ENCODE assay signal across 8 cellular contexts in the genomic region with DNA sequence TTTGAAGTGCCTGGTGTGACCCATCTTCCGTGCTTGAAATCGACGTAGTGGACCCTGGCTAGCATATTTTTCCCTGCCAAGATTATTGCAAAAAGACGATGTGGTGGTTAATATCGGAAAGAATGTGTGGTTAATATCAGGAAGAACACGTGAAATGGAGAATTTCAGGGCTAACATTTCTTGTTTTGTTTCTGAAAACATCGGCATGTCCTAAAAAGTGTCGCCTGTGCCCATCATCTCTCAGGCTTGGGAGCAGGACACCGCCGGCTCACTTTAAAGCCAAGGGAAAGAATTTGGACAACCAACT. TPM values are rescaled to one million over a fixed set of nuclear protein-coding genes. Genes with fewer than 3 reads are reported as not detected.
DNase-seq lines count a peak whose midpoint lies in the region; TF ChIP-seq lines count a peak whose summit lies in the region.

No MANE protein-coding gene starts in this region.

- TF ChIP-seq CTCF in VCaP (conservative IDR thresholded peaks at IDR 0.05) (no peak), fibroblast of villous mesenchyme (IDR thresholded peaks at IDR 0.05; ENCODE audit: insufficient read depth, low read depth, low read length) (no peak)

- H2AFZ ChIP-seq in GM23248 = peak overlapping the region; percentile 61

- H3K27ac ChIP-seq in GM23248 = 0 out of 2 replicates have a peak overlapping the region, but pooled peaks have one; percentile 69
- H3K27ac ChIP-seq in VCaP = peak overlapping the region; percentile 91
- H3K27ac ChIP-seq in skeletal muscle tissue (ENCODE audit: low read depth, low read length) = peak overlapping the region; percentile 96

- H3K9me3 ChIP-seq in GM23248 (ENCODE audit: low read depth) = no peaks in the 10 kb centered on the region
- no peaks in the 10 kb centered on the region for H3K9me3 ChIP-seq in skeletal muscle tissue (ENCODE audit: control insufficient read depth in 3 of 3, low read length in 3 of 3)

- peak overlapping the region; percentile 74; the same call in 1 of the 2 replicates for H3K9ac ChIP-seq in GM23248
- peak overlapping the region; percentile 56 to 73 (median 59) for H3K9ac ChIP-seq in skeletal muscle tissue (ENCODE audit: low read depth in 1 of 3, low read length in 3 of 3)

- 1 to 2% methylated on average over 10 of the region's 10 CpGs for WGBS in GM23248 (ENCODE audit: low coverage in 1 of 2, low lambda C conversion rate in 2 of 2, missing lambda C conversion rate in 2 of 2), 2 experiments

- no peaks in the 10 kb centered on the region for H4K20me1 ChIP-seq in GM23248 (ENCODE audit: insufficient read depth)

- DNase-seq in GM23248 (no peak), fibroblast of villous mesenchyme (ENCODE audit: low read depth) (no peak), retina (no peak), NCI-H1105 treated with DMSO at 0.1 percent for 48 hours (lab: John Stamatoyannopoulos, UW) (no peak), AG08396 (ENCODE audit: low spot score) (no peak), AML-193 (lab: John Stamatoyannopoulos, UW) (no peak)

- no peaks in the 10 kb centered on the region for H3K9me2 ChIP-seq in GM23248 (ENCODE audit: insufficient read depth)

- H3K4me2 ChIP-seq in GM23248 (ENCODE audit: unreplicated experiment) = peak overlapping the region; percentile 86

- H3K4me3 ChIP-seq in GM23248 (peak overlapping the region; percentile 79), fibroblast of villous mesenchyme (ENCODE audit: low read depth, low read length) (peak overlapping the region; percentile 73), skeletal muscle tissue (ENCODE audit: low read length in 3 of 3) (peak overlapping the region; percentile 64 to 91 (median 70))

- H3K27me3 ChIP-seq in GM23248 (replicated peaks; ENCODE audit: insufficient read depth) (no peaks in the 10 kb centered on the region), skeletal muscle tissue (ENCODE audit: control insufficient read depth in 3 of 3, insufficient read depth in 3 of 3, low read length in 3 of 3) (peaks cover 0 to 8% (median 0%) of the 10 kb centered on the region in 3 donors)

- H3K79me2 ChIP-seq in GM23248 (ENCODE audit: insufficient read depth) = no peaks in the 10 kb centered on the region

- H3K36me3 ChIP-seq in GM23248 (ENCODE audit: low read depth) (no peaks in the 10 kb centered on the region), skeletal muscle tissue (ENCODE audit: control insufficient read depth in 3 of 3, insufficient read depth in 3 of 3, low read length in 3 of 3) (peaks cover 0 to 8% (median 7%) of the 10 kb centered on the region in 3 donors)

- H3K4me1 ChIP-seq in GM23248 (ENCODE audit: insufficient read depth) = no peaks in the 10 kb centered on the region
- peaks cover 14 to 24% (median 23%) of the 10 kb centered on the region in 3 donors for H3K4me1 ChIP-seq in skeletal muscle tissue (ENCODE audit: control insufficient read depth in 3 of 3, insufficient read depth in 3 of 3, low read length in 3 of 3)

- in situ Hi-C loops in GM23248 (cut with MboI) = no loop called here

- peaks cover 6% of the 10 kb centered on the region; the same call in 1 of the 2 replicates for H3F3A ChIP-seq in GM23248 (ENCODE audit: insufficient read depth)

RNA-seq across cellular contexts. Expression of gene DCXR, which starts 0.3 kb away (rescaled TPM):
- 75.8 and 83.5 TPM in 2 replicates for total RNA-seq in GM23248 (2014; rRNA removed; shearing (Covaris generic))
- 69.9 and 70.2 TPM in 2 replicates for polyA plus RNA-seq in GM23248 (2016; fragmentation: Nextera tagmentation; extraction: Ambion mirVana)
- 40.6 and 51.9 TPM in 2 replicates for total RNA-seq in fibroblast of villous mesenchyme
- 20.4 TPM for total RNA-seq in skeletal muscle tissue

RNA-seq across cellular contexts. Expression of gene RAC3, which starts 6.4 kb away (rescaled TPM):
- 5.4 and 7.9 TPM in 2 replicates for total RNA-seq in GM23248 (2014; rRNA removed; shearing (Covaris generic))
- polyA plus RNA-seq in GM23248 (2016; fragmentation: Nextera tagmentation; extraction: Ambion mirVana) = 1.3 and 1.8 TPM in 2 replicates
- total RNA-seq in fibroblast of villous mesenchyme (6.4 and 9.1 TPM in 2 replicates), skeletal muscle tissue (8.4 TPM)

RNA-seq across cellular contexts. Expression of gene RFNG, which starts 13.8 kb away (rescaled TPM):
- 59.8 and 61.2 TPM in 2 replicates for total RNA-seq in GM23248 (2014; rRNA removed; shearing (Covaris generic))
- polyA plus RNA-seq in GM23248 (2016; fragmentation: Nextera tagmentation; extraction: Ambion mirVana) = 10.6 and 11.8 TPM in 2 replicates
- total RNA-seq in fibroblast of villous mesenchyme (39.6 and 47.5 TPM in 2 replicates), skeletal muscle tissue (16.7 TPM)

RNA-seq across cellular contexts. Expression of gene GPS1, which starts 13.9 kb away (rescaled TPM):
- total RNA-seq in GM23248 (2014; rRNA removed; shearing (Covaris generic)) = 130 and 138 TPM in 2 replicates
- 101 and 104 TPM in 2 replicates for polyA plus RNA-seq in GM23248 (2016; fragmentation: Nextera tagmentation; extraction: Ambion mirVana)
- 104 and 109 TPM in 2 replicates for total RNA-seq in fibroblast of villous mesenchyme
- 64.7 TPM for total RNA-seq in skeletal muscle tissue

RNA-seq across cellular contexts. Expression of gene LRRC45, which starts 14.7 kb away (rescaled TPM):
- 14.8 and 15.3 TPM in 2 replicates for total RNA-seq in GM23248 (2014; rRNA removed; shearing (Covaris generic))
- polyA plus RNA-seq in GM23248 (2016; fragmentation: Nextera tagmentation; extraction: Ambion mirVana) = 4.4 and 4.5 TPM in 2 replicates
- total RNA-seq in fibroblast of villous mesenchyme = 12.9 and 13.4 TPM in 2 replicates
- 7.8 TPM for total RNA-seq in skeletal muscle tissue
